Comparison of ENCODE assay signal across 31 cellular contexts in the genomic region with DNA sequence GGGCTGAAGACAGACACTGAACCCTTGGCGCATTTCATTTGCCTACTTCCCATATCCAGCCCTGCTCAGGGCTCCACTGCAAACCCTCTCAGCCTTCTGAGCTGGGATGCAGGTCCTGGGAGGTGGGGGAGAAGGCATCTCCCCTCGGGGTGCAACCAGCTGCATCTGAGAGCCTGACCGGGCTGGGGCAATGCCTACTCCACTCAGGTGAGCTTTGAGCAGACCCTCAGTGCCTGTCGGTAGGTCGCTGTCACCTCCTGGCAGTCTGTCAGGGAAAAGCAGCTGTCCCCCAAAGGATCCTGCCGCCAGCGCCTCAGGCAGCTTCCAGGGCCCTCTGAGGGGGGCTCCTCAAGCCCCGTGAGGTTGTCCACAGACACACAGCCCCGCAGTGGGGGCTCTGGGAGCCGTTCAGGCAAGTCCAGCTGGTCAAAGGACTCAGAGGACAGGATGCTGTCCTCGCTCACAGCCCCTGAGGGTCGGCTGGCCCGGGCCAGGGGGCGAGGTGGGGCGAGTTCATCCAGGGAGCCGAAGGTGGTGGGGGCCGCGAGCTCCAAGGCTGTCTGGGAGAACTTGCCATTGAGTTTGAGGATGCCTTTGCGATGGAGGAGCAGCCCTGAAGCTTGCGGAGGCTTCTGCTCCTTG. TPM values are rescaled to one million over a fixed set of nuclear protein-coding genes. Genes with fewer than 3 reads are reported as not detected.
DNase-seq lines count a peak whose midpoint lies in the region; ATAC-seq, FAIRE-seq and TF ChIP-seq lines count a peak whose summit lies in the region.
"Had no signal": no experiment of that assay in that cellular context is flagged by ENCODE, and none has a peak within 500 bp of the region (broad histone marks: within the 10 kb centered on the region; RNA-seq: fewer than 3 reads in every experiment).

No MANE protein-coding gene starts in this region.

- no peak overlapping the region for H3K4me3 Mint-ChIP-seq in astrocyte (ENCODE audit: unreplicated experiment)
- H3K4me3 Mint-ChIP-seq: activated naive CD8-positive, alpha-beta T cell; HFFc6 had no signal

- H3K27me3 ChIP-seq in HUES48 (ENCODE audit: control insufficient read depth, insufficient read depth, low read length) (no peaks in the 10 kb centered on the region), astrocyte (ENCODE audit: insufficient read depth, low read length) (no peaks in the 10 kb centered on the region), mesendoderm (ENCODE audit: insufficient read depth, low read length, poor library complexity) (no peaks in the 10 kb centered on the region), thyroid gland (no peaks in the 10 kb centered on the region)
- H3K27me3 ChIP-seq: MG63, sigmoid colon, SJCRH30, stomach had no signal

- no peak overlapping the region for H3K27ac Mint-ChIP-seq in astrocyte (ENCODE audit: unreplicated experiment)
- H3K27ac Mint-ChIP-seq: activated naive CD8-positive, alpha-beta T cell had no signal

- H2AFZ ChIP-seq in astrocyte (ENCODE audit: low read depth, low read length), result no peak overlapping the region

- H4K5ac ChIP-seq in mesendoderm (ENCODE audit: low read length), result no peak overlapping the region

- H3K4me2 ChIP-seq in astrocyte (ENCODE audit: low read length), result no peak overlapping the region
- no peak overlapping the region for H3K4me2 ChIP-seq in mesendoderm (ENCODE audit: low read length)
- H3K4me2 ChIP-seq: KMS-11 had no signal

- H3K4me3 ChIP-seq in HUES48 (ENCODE audit: low read depth, low read length) (no peak overlapping the region), astrocyte (ENCODE audit: insufficient read depth, low read depth, low read length) (no peak overlapping the region), mesendoderm (ENCODE audit: low read length) (no peak overlapping the region), thyroid gland (replicated peaks in 1 of 3) (no peak overlapping the region)
- H3K4me3 ChIP-seq: MG63, psoas muscle, sigmoid colon, SJCRH30, stomach had no signal

- TF ChIP-seq POLR2A in thyroid gland (IDR thresholded peaks at IDR 0.05), result peak in 1 of 2 donors; percentile 7

- H3K4me1 Mint-ChIP-seq in astrocyte (ENCODE audit: low read depth, unreplicated experiment), result peaks cover 46% of the 10 kb centered on the region

- H3K9ac ChIP-seq in HUES48 (ENCODE audit: low read depth, low read length) (no peak overlapping the region), astrocyte (ENCODE audit: low read length) (no peak overlapping the region), mesendoderm (ENCODE audit: low read length) (no peak overlapping the region)
- H3K9ac ChIP-seq: KMS-11 had no signal

- no peak overlapping the region for H4K8ac ChIP-seq in mesendoderm (ENCODE audit: low read depth, low read length)

- H2AK5ac ChIP-seq in mesendoderm (ENCODE audit: low read length), result no peak overlapping the region

- peaks cover 2% of the 10 kb centered on the region for H3K9me3 Mint-ChIP-seq in astrocyte (ENCODE audit: unreplicated experiment)
- H3K9me3 Mint-ChIP-seq: HFFc6 had no signal

- peaks cover 20% of the 10 kb centered on the region for H3K79me2 ChIP-seq in astrocyte (ENCODE audit: insufficient read depth, low read length)
- no peaks in the 10 kb centered on the region for H3K79me2 ChIP-seq in mesendoderm (ENCODE audit: control insufficient read depth, insufficient read depth, low read length)

- peaks cover 38% of the 10 kb centered on the region for H3K36me3 Mint-ChIP-seq in astrocyte (ENCODE audit: low read depth, unreplicated experiment)

- TF ChIP-seq CTCF in astrocyte (IDR thresholded peaks at IDR 0.05; ENCODE audit: insufficient read depth, low read depth, low read length), result no peak
- TF ChIP-seq CTCF in thyroid gland (IDR thresholded peaks at IDR 0.05), result no peak

- no peak overlapping the region for H3K56ac ChIP-seq in mesendoderm (ENCODE audit: low read length)

- no peak overlapping the region for H2BK15ac ChIP-seq in mesendoderm (replicated peaks; ENCODE audit: low read depth)

- no peak overlapping the region for H2BK120ac ChIP-seq in mesendoderm (ENCODE audit: low read depth, low read length)

- no peaks in the 10 kb centered on the region for H4K20me1 ChIP-seq in astrocyte (ENCODE audit: insufficient read depth, low read length)

- WGBS in mesendoderm (ENCODE audit: extremely low coverage, insufficient coverage, low lambda C conversion rate), result no CpG with 5 or more reads among the region's 20 CpGs
- 78 to 84% methylated on average over 13 to 15 of the region's 20 CpGs for WGBS in thyroid gland, 2 donors

- intact Hi-C loops in thyroid gland (cut with DNase I), result no loop called here

- no peak overlapping the region for H3K18ac ChIP-seq in mesendoderm (ENCODE audit: low read length)

- ATAC-seq in HG02642 (IDR thresholded peaks at IDR 0.05; ENCODE audit: poor library complexity, unreplicated experiment), result no peak
- ATAC-seq: left lobe of liver had no signal

- no peaks in the 10 kb centered on the region for H3K27me3 Mint-ChIP-seq in astrocyte (ENCODE audit: low read depth, unreplicated experiment)
- H3K27me3 Mint-ChIP-seq: activated naive CD8-positive, alpha-beta T cell had no signal

- no peak overlapping the region for H2BK5ac ChIP-seq in mesendoderm (ENCODE audit: low read length)

- DNase-seq in astrocyte (ENCODE audit: low read depth), result no peak
- DNase-seq in mesendoderm, result no peak
- DNase-seq in thyroid gland, result no peak
- DNase-seq in hypothalamus (lab: John Stamatoyannopoulos, UW), result no peak
- no peak for DNase-seq in A172 (ENCODE audit: low spot score)
- DNase-seq: activated CD4-positive, alpha-beta T cell treated with anti-CD3 and anti-CD28 coated beads for 48 hours; HFFc6; hippocampal formation; MG63; NCI-H1105 treated with DMSO at 0.1 percent for 48 hours; NCI-H1930; NCI-H526 treated with DMSO at 0.1 percent for 48 hours; nucleus accumbens; psoas muscle; sigmoid colon; SJCRH30; stimulated activated CD4-positive, alpha-beta T cell treated with anti-CD3 and anti-CD28 coated beads, Interleukin-4, amount 100 ng/mL, for 1 hour; stomach; T1000; WERI-Rb-1 had no signal

- H3K4me1 ChIP-seq in HUES48 (ENCODE audit: control insufficient read depth, insufficient read depth, low read length) (peaks cover 28% of the 10 kb centered on the region), astrocyte (ENCODE audit: insufficient read depth, low read length) (peaks cover 45% of the 10 kb centered on the region), mesendoderm (ENCODE audit: control insufficient read depth, low read depth, low read length) (peaks cover 16% of the 10 kb centered on the region), thyroid gland (peaks cover 40 to 48% of the 10 kb centered on the region in 2 donors)
- H3K4me1 ChIP-seq: psoas muscle had no signal

- H3K79me1 ChIP-seq in mesendoderm (ENCODE audit: low read length), result no peaks in the 10 kb centered on the region

- peaks cover 54% of the 10 kb centered on the region for H3K36me3 ChIP-seq in HUES48 (ENCODE audit: control insufficient read depth, insufficient read depth, low read length)
- H3K36me3 ChIP-seq in astrocyte (ENCODE audit: insufficient read depth, low read length), result peaks cover 30% of the 10 kb centered on the region
- H3K36me3 ChIP-seq in mesendoderm (ENCODE audit: control insufficient read depth, insufficient read depth, low read length), result peaks cover 15% of the 10 kb centered on the region
- peaks cover 46 to 51% of the 10 kb centered on the region in 2 donors for H3K36me3 ChIP-seq in thyroid gland

- H3K4ac ChIP-seq in mesendoderm (ENCODE audit: low read depth, low read length), result no peak overlapping the region

- no peak overlapping the region for H3K23ac ChIP-seq in mesendoderm (ENCODE audit: low read length)

- H3K9me3 ChIP-seq in HUES48 (ENCODE audit: control insufficient read depth, insufficient read depth, low read length) (no peaks in the 10 kb centered on the region), astrocyte (ENCODE audit: insufficient read depth, low read depth, low read length) (no peaks in the 10 kb centered on the region), thyroid gland (no peaks in the 10 kb centered on the region)
- H3K9me3 ChIP-seq: MG63, psoas muscle, sigmoid colon, SJCRH30, stomach had no signal

- peak overlapping the region; percentile 65 for H3K27ac ChIP-seq in HUES48 (ENCODE audit: low read depth, low read length)
- peak overlapping the region; percentile 39 for H3K27ac ChIP-seq in astrocyte (ENCODE audit: low read depth, low read length)
- H3K27ac ChIP-seq in mesendoderm (ENCODE audit: low read depth, low read length), result peak overlapping the region; percentile 62
- peak overlapping the region; percentile 53 to 97 (median 93) for H3K27ac ChIP-seq in thyroid gland
- H3K27ac ChIP-seq: C4-2B, KMS-11, psoas muscle, sigmoid colon, SJCRH30, stomach had no signal

- no peak for FAIRE-seq in astrocyte (lab: Jason Lieb, UNC)
- FAIRE-seq: bronchial epithelial cell, G401.6, islet of Langerhans had no signal

RNA-seq across cellular contexts. Expression of a gene that starts 18.2 kb away (rescaled TPM):
- total RNA-seq in astrocyte, result 35.3 and 49.4 TPM in 2 replicates
- polyA plus RNA-seq in mesendoderm (2013, experiment 1 of 2), result 11.0 TPM
- polyA plus RNA-seq in mesendoderm (2013, experiment 2 of 2), result 11.3 TPM
- 10 to 100 TPM; 16.8 to 41.0 (median 26.8) TPM for total RNA-seq in thyroid gland
- 16.3 and 18.4 TPM in 2 replicates for total RNA-seq in A172 (2014; rRNA removed; shearing (Covaris generic))

RNA-seq across cellular contexts. Expression of a gene that starts 53.4 kb away (rescaled TPM):
- 0.39 and 0.50 TPM in 2 replicates for total RNA-seq in astrocyte
- polyA plus RNA-seq in mesendoderm (2013, experiment 1 of 2), result 0.62 TPM
- 0.56 TPM for polyA plus RNA-seq in mesendoderm (2013, experiment 2 of 2)
- 1 to 10 TPM; 1.1 to 2.0 (median 1.5) TPM for total RNA-seq in thyroid gland
- not detected in 2 replicates for total RNA-seq in A172 (2014; rRNA removed; shearing (Covaris generic))
- total RNA-seq: bronchial epithelial cell, HFFc6, HT-29, left lobe of liver, myocyte, psoas muscle, SJCRH30 had no signal

Comparison
In these comparisons a context has a peak if more than half of its experiments do, and no peak if none do; other contexts are left out.
1. H3K27ac ChIP-seq: peak in every context shown above with its lines; median percentile 93 in thyroid gland; 65 in HUES48; 62 in mesendoderm; 39 in astrocyte.